24 cellular contexts compared by ENCODE assay signal in the genomic region with DNA sequence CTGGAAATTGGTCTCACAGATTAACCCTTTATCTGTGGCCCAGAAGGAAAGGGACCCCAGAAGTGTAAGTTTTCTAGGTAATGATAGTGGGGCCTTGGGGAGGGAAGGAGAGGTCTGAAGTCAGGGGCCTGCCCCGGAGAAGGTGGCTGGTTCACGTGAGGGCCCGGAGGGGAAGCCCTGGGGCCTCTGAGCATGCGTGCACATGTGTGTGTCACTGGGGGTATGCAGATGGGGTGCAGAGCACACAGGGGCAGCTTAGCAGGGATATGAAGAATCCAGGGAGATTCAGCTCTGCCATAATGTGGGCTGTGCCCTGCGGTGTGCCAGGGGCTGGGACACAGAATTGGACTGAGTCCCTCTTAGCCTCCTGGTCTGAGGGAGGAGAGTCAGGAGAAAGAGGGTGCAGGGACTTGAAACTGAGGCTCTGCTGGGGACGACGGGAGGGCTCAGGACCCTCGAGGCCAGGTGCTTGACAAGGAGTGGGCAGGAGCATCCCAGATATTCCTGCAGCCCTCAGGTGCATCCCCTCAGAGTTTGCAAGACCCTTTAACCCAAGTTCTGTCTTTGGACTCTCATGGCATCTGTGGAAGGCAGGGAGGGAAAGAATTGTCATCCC. TPM values are rescaled to one million over a fixed set of nuclear protein-coding genes. Genes with fewer than 3 reads are reported as not detected.
"Had no signal": no experiment of that assay in that cellular context is flagged by ENCODE, and none has a peak within 500 bp of the region (broad histone marks: within the 10 kb centered on the region; RNA-seq: fewer than 3 reads in every experiment).

No MANE protein-coding gene starts in this region.

- H3K9me3 ChIP-seq: heart left ventricle, ovary, right atrium auricular region, sigmoid colon, testis, transverse colon had no signal

- ATAC-seq: esophagus mucosa; heart left ventricle; stimulated activated naive B cell treated with anti-CD40 and anti-IgM and Interleukin-4, amounts not matched to agents 10 μg/mL and 1 μg/mL and 100 μg/mL, for 72 hours; stimulated activated naive CD8-positive, alpha-beta T cell treated with anti-CD3 and anti-CD28 coated beads, Interleukin-15, amount 100 ng/mL, for 72 hours had no signal

- DNase-seq: effector CD4-positive, alpha-beta T cell; hippocampal formation; kidney glomerular epithelial cell; mesendoderm; naive B cell; ovary; sigmoid colon; stimulated activated CD4-positive, alpha-beta T cell treated with anti-CD3 and anti-CD28 coated beads, Interleukin-2, amount 100 ng/mL, for 24 hours; stimulated activated CD4-positive, alpha-beta T cell treated with anti-CD3 and anti-CD28 coated beads, Interleukin-4, amount 100 ng/mL, for 4 hours; stimulated activated naive B cell treated with anti-CD40 and anti-IgM and Interleukin-4, amounts not matched to agents 10 μg/mL and 1 μg/mL and 100 μg/mL, for 72 hours; stimulated activated naive CD8-positive, alpha-beta T cell treated with anti-CD3 and anti-CD28 coated beads, Interleukin-15, amount 100 ng/mL, for 72 hours; testis; transverse colon had no signal

- H3K4me3 Mint-ChIP-seq: nephron; stimulated activated naive B cell treated with anti-CD40 and anti-IgM and Interleukin-4, amounts not matched to agents 10 μg/mL and 1 μg/mL and 100 μg/mL, for 72 hours; stimulated activated naive CD8-positive, alpha-beta T cell treated with anti-CD3 and anti-CD28 coated beads, Interleukin-15, amount 100 ng/mL, for 72 hours had no signal

- H3K9me3 Mint-ChIP-seq: naive B cell; nephron; stimulated activated naive B cell treated with anti-CD40 and anti-IgM and Interleukin-4, amounts not matched to agents 10 μg/mL and 1 μg/mL and 100 μg/mL, for 72 hours; stimulated activated naive CD8-positive, alpha-beta T cell treated with anti-CD3 and anti-CD28 coated beads, Interleukin-15, amount 100 ng/mL, for 72 hours had no signal

- H3K4me3 ChIP-seq: heart left ventricle, ovary, right atrium auricular region, sigmoid colon, skin epidermis, testis, transverse colon had no signal

- H3K36me3 ChIP-seq: heart left ventricle, ovary, right atrium auricular region, sigmoid colon, transverse colon had no signal

- H3K27ac ChIP-seq: heart left ventricle, ovary, right atrium auricular region, sigmoid colon, testis, transverse colon had no signal

- H3K27me3 ChIP-seq: ovary, right atrium auricular region, testis, transverse colon had no signal

- H3K27ac Mint-ChIP-seq: stimulated activated naive B cell treated with anti-CD40 and anti-IgM and Interleukin-4, amounts not matched to agents 10 μg/mL and 1 μg/mL and 100 μg/mL, for 72 hours; stimulated activated naive CD8-positive, alpha-beta T cell treated with anti-CD3 and anti-CD28 coated beads, Interleukin-15, amount 100 ng/mL, for 72 hours had no signal

- H3K36me3 Mint-ChIP-seq: naive B cell; stimulated activated naive B cell treated with anti-CD40 and anti-IgM and Interleukin-4, amounts not matched to agents 10 μg/mL and 1 μg/mL and 100 μg/mL, for 72 hours had no signal

RNA-seq across cellular contexts. Expression of a gene that starts 40.9 kb away (rescaled TPM):
- total RNA-seq: dermis microvascular lymphatic vessel endothelial cell, esophagus mucosa, frontal cortex, glomerular endothelial cell, heart left ventricle, lung microvascular endothelial cell, right atrium auricular region, subcutaneous adipose tissue, urinary bladder had no signal
